In the genomic region with DNA sequence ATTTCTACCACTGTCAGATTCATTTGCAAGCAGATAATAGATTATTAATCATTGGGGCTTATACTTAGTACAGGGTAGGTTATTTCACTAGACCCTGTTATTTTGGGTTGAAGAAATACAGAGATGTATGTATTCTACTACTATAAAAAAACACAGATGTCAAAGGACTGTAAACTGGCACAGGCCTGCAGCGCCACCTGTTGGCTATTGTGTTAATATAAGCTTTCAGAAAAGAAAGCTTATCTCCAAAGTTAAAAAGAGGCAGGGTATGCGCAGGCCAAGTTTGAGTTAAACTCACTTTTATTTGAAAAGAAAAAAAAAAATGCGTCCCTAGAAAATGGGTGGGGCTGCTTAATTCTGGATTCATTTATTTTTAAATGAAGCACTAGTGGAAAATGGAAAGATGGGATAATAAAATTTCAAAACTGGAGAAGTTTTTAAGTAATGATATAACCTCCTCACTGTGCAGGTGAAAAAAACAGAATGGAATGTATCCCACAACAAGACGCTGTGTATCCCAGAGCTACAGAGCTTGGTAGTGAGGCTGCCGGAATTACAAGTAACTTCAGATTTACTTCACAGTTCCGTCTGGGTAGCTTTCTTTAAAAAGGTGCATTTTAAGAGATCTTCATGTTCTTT, we compare ENCODE assay signal across 9 cellular contexts.
DNase-seq lines count a peak whose midpoint lies in the region; ATAC-seq, FAIRE-seq and TF ChIP-seq lines count a peak whose summit lies in the region.
"Had no signal": no experiment of that assay in that cellular context is flagged by ENCODE, and none has a peak within 500 bp of the region (broad histone marks: within the 10 kb centered on the region; RNA-seq: fewer than 3 reads in every experiment).

No MANE protein-coding gene starts in this region.

- intact Hi-C loops in pancreas (cut with DNase I), result loop anchor here in 1 of 3 donors (10.0 kb wide), 2 partner anchors 84 to 496 kb away; no protein-coding TSS in a partner anchor
- intact Hi-C loops in transverse colon (cut with DNase I; ENCODE audit: low total_unique reads), result no loop called here

- TF ChIP-seq EP300 in transverse colon (IDR thresholded peaks at IDR 0.05; ENCODE audit: low read depth), result no peak

- peak; percentile 42 to 78 (median 62) for TF ChIP-seq CTCF in pancreas (IDR thresholded peaks at IDR 0.05)
- TF ChIP-seq CTCF in transverse colon (IDR thresholded peaks at IDR 0.05), result peak; percentile 81 to 89 (median 83)

- H3K27ac ChIP-seq in pancreas (no peak overlapping the region), transverse colon (no peak overlapping the region)

- in situ Hi-C loops in transverse colon (cut with MboI; ENCODE audit: low pct_ligation_motif_present in 1 of 4, low pct_unique_long_range_greater_than_20kb in 1 of 4, low sequenced_read_pairs in 3 of 4), result loop anchor here (5.0 to 25.0 kb wide), 3 partner anchors 84 to 162 kb away; no protein-coding TSS in a partner anchor

- H3K9me3 ChIP-seq in pancreas (no peaks in the 10 kb centered on the region), transverse colon (no peaks in the 10 kb centered on the region)

- DNase-seq in DMS79 treated with DMSO at 0.1 percent for 48 hours (lab: John Stamatoyannopoulos, UW), result peak; percentile 15
- DNase-seq in DMS79 (lab: John Stamatoyannopoulos, UW), result no peak
- peak; percentile 36 for DNase-seq in HS-27A (ENCODE audit: low read depth)
- peak; percentile 44 for DNase-seq in SIG-M5 treated with dmso at 0.1 percent for 504 hours (lab: John Stamatoyannopoulos, UW; ENCODE audit: unreplicated experiment)
- DNase-seq in activated gamma-delta T cell (lab: John Stamatoyannopoulos, UW), result peak; percentile 5
- peak; percentile 61 for DNase-seq in globus pallidus (ENCODE audit: low spot score)
- DNase-seq in pancreas, result peak; percentile 22 to 84 (median 58)
- peak; percentile 76 for DNase-seq in transverse colon

- TF ChIP-seq POLR2A in transverse colon (IDR thresholded peaks at IDR 0.05), result no peak

- peak; percentile 29 for FAIRE-seq in pancreas (lab: Jason Lieb, UNC)

- 29 to 30% methylated on average over 6 of the region's 6 CpGs for WGBS in pancreas, 2 donors
- WGBS in transverse colon (ENCODE audit: low coverage in 1 of 2), 2 donors, result 35 to 46% methylated on average over 6 of the region's 6 CpGs

- peak in 3 of 4 donors; percentile 73 to 84 (median 77) for ATAC-seq in pancreas

- no peaks in the 10 kb centered on the region for H3K4me1 ChIP-seq in pancreas
- H3K4me1 ChIP-seq in transverse colon, result peaks cover 0 to 8% (median 0%) of the 10 kb centered on the region in 4 donors

- no peaks in the 10 kb centered on the region for H3K27me3 ChIP-seq in pancreas
- H3K27me3 ChIP-seq in transverse colon, result no peaks in the 10 kb centered on the region
- H3K27me3 ChIP-seq: BLaER1 treated with 17β-estradiol and CSF1 and Interleukin-3, amounts not matched to agents 10 nM and 100 nM had no signal

- H3K36me3 ChIP-seq in pancreas (no peaks in the 10 kb centered on the region), transverse colon (no peaks in the 10 kb centered on the region)
- H3K36me3 ChIP-seq: BLaER1 treated with 17β-estradiol and CSF1 and Interleukin-3, amounts not matched to agents 10 nM and 100 nM had no signal

- H3K4me3 ChIP-seq in pancreas (no peak overlapping the region), transverse colon (no peak overlapping the region)
- H3K4me3 ChIP-seq: BLaER1 treated with 17β-estradiol and CSF1 and Interleukin-3, amounts not matched to agents 10 nM and 100 nM had no signal
